ENCODE assay signal across 8 cellular contexts in the genomic region with DNA sequence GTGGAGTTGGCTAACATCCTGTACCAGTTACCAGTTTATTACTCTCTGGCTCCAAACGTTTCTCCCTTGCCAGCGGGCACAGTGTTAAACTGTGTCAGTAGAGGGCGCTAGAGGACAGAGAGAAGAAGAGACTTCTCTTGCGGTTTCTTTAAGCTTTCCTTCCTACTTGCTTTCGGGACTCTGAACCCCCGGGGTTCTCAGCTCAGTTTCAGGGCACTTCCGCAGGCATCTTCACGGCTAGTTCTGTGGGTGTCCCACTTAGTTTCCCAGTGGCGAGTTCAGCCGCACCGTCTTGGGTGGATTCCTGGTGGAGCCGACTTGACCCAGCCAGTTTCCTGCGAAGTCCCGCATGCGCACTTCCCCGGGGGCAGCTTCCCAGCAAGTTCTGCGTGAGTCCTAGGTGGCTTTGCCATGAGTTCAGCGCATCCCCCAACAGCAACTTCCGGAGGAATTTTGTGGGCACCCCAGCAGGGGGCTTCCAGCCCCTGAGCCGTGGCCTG. TPM values are rescaled to one million over a fixed set of nuclear protein-coding genes. Genes with fewer than 3 reads are reported as not detected.
DNase-seq lines count a peak whose midpoint lies in the region; ATAC-seq, FAIRE-seq and TF ChIP-seq lines count a peak whose summit lies in the region.

No MANE protein-coding gene starts in this region.

- H3K27ac ChIP-seq in cardiac muscle cell = no peak overlapping the region
- H3K27ac ChIP-seq in pancreas = peak overlapping the region in 2 of 4 donors; percentile 43 to 61
- H3K27ac ChIP-seq in upper lobe of left lung = peak overlapping the region; percentile 64 to 86 (median 74)

- H3K4me1 ChIP-seq in cardiac muscle cell (ENCODE audit: low read depth) = no peaks in the 10 kb centered on the region
- H3K4me1 ChIP-seq in pancreas = no peaks in the 10 kb centered on the region
- peaks cover 6 to 30% (median 24%) of the 10 kb centered on the region in 4 donors for H3K4me1 ChIP-seq in upper lobe of left lung

- TF ChIP-seq EP300 in upper lobe of left lung (IDR thresholded peaks at IDR 0.05) = no peak

- intact Hi-C loops in pancreas (cut with DNase I) = loop anchor here in 1 of 3 donors (5.0 kb wide), 1 partner anchor 220 kb away; no protein-coding TSS in a partner anchor

- H3K4me3 ChIP-seq in cardiac muscle cell (peak overlapping the region; percentile 35), pancreas (peak overlapping the region; percentile 24 to 43 (median 31)), upper lobe of left lung (peak overlapping the region; percentile 27 to 63 (median 48))

- FAIRE-seq in pancreas (lab: Jason Lieb, UNC) = no peak

- H3K9me3 ChIP-seq in cardiac muscle cell (ENCODE audit: low read depth) = no peaks in the 10 kb centered on the region
- no peaks in the 10 kb centered on the region for H3K9me3 ChIP-seq in pancreas
- H3K9me3 ChIP-seq in upper lobe of left lung = no peaks in the 10 kb centered on the region

- 0 to 1% methylated on average over 20 of the region's 20 CpGs for whole genome bisulfite sequencing in pancreas, 2 donors
- 0 to 1% methylated on average over 12 to 20 of the region's 20 CpGs for WGBS in upper lobe of left lung, 2 donors

- H3K36me3 ChIP-seq in cardiac muscle cell (no peaks in the 10 kb centered on the region), pancreas (no peaks in the 10 kb centered on the region), upper lobe of left lung (no peaks in the 10 kb centered on the region)

- TF ChIP-seq CTCF in cardiac muscle cell (IDR thresholded peaks at IDR 0.05; ENCODE audit: low read depth, low read length) = peak; percentile 94
- TF ChIP-seq CTCF in pancreas (IDR thresholded peaks at IDR 0.05) = peak; percentile 83 to 90 (median 88)
- TF ChIP-seq CTCF in upper lobe of left lung (IDR thresholded peaks at IDR 0.05) = peak; percentile 79 to 90 (median 88)

- H3K27me3 ChIP-seq in cardiac muscle cell (no peaks in the 10 kb centered on the region), pancreas (no peaks in the 10 kb centered on the region), upper lobe of left lung (no peaks in the 10 kb centered on the region)

- no peak for TF ChIP-seq POLR2A in upper lobe of left lung (IDR thresholded peaks at IDR 0.05)

- ATAC-seq in GM21576 (IDR thresholded peaks at IDR 0.05; ENCODE audit: unreplicated experiment) = peak; percentile 41
- peak; percentile 74 to 88 (median 86) for ATAC-seq in pancreas
- ATAC-seq in upper lobe of left lung (ENCODE audit: low FRiP score in 2 of 2) = peak; percentile 84 to 87

- peak; percentile 93 for DNase-seq in CD1c-positive myeloid dendritic cell (ENCODE audit: extremely low spot score)
- DNase-seq in NCI-H128 (lab: John Stamatoyannopoulos, UW; ENCODE audit: unreplicated experiment) = peak; percentile 92
- peak; percentile 44 to 81 for DNase-seq in SW 1271 (lab: John Stamatoyannopoulos, UW)
- peak; percentile 60 for DNase-seq in activated naive CD8-positive, alpha-beta T cell treated with anti-CD3 and anti-CD28 coated beads, Interleukin-2, amount 50 U/mL, for 16 hours (ENCODE audit: low read depth, low spot score)
- peak; percentile 91 to 92 for DNase-seq in cardiac muscle cell (ENCODE audit: low read depth in 1 of 2, low spot score in 1 of 2)
- DNase-seq in pancreas = peak; percentile 77 to 92 (median 84)
- DNase-seq in upper lobe of left lung = peak; percentile 75 to 87

RNA-seq across cellular contexts. Expression of a gene that starts 37.9 kb away (rescaled TPM):
- total RNA-seq in cardiac muscle cell = 45.6 and 57.9 TPM in 2 replicates
- 64.2 and 66.0 TPM in 2 replicates for polyA plus RNA-seq in cardiac muscle cell
- total RNA-seq in pancreas = 100 to 1,000 TPM in 5 of 6 donors, 10 to 100 TPM in 1; 83.1 to 452 (median 192) TPM
- polyA plus RNA-seq in pancreas = 100 to 1,000 TPM; 143 to 197 TPM
- total RNA-seq in upper lobe of left lung = 100 to 1,000 TPM in 3 of 6 donors, 10 to 100 TPM in 3; 59.1 to 178 (median 104) TPM

RNA-seq across cellular contexts. Expression of a gene that starts 37.9 kb away (rescaled TPM):
- total RNA-seq in cardiac muscle cell (0.03 TPM in 1 of 2 replicates, not detected in the other), pancreas (under 1 TPM; 0.05 to 0.38 (median 0.18) TPM), upper lobe of left lung (10 to 100 TPM in 2 of 6 donors, 1 to 10 TPM in 4; 2.0 to 97.4 (median 3.7) TPM)
- polyA plus RNA-seq in cardiac muscle cell (not detected in 2 replicates), pancreas (under 1 TPM; 0.23 to 0.28 TPM)
